In genomic region chr16:85377388-85378144, GRCh38 we compare ENCODE assay signal across 1 cellular context.
A peak's percentile ranks its signal among the peaks of the same experiment; 100 is the strongest.
TF ChIP-seq lines count a peak whose summit lies in the region.

No MANE protein-coding gene starts in this region.

TF ChIP-seq in K562, 482 proteins besides CTCF, POLR2A, EP300 and RAD21 (continued from another document and continues in another):
- TF ChIP-seq IRF1 (CRISPR knock-in tag; IDR thresholded peaks at IDR 0.05; ENCODE audit: borderline replicate concordance) (no peak), PHB (CRISPR knock-in tag; IDR thresholded peaks at IDR 0.05) (no peak), MEF2A (IDR thresholded peaks at IDR 0.05; ENCODE audit: control insufficient read depth, low read depth, low read length) (no peak), CEBPZ (IDR thresholded peaks at IDR 0.05; ENCODE audit: borderline replicate concordance, low read depth, low read length) (no peak), TARDBP (IDR thresholded peaks at IDR 0.05) (peak; percentile 42; the same call in 1 of the 2 replicates), HMBOX1 (IDR thresholded peaks at IDR 0.05) (no peak), CHD7 (IDR thresholded peaks at IDR 0.05; ENCODE audit: low read depth, low read length) (no peak), MBD2 (IDR thresholded peaks at IDR 0.05; ENCODE audit: borderline replicate concordance, low read depth) (peak; percentile 30), THRAP3 (IDR thresholded peaks at IDR 0.05; ENCODE audit: borderline replicate concordance) (no peak), EGR1 (conservative IDR thresholded peaks at IDR 0.05) (no peak), NELFE (IDR thresholded peaks at IDR 0.05; ENCODE audit: insufficient read depth, insufficient read length) (no peak), DEAF1 (CRISPR knock-in tag; IDR thresholded peaks at IDR 0.05) (no peak), CBX2 (IDR thresholded peaks at IDR 0.05; ENCODE audit: insufficient read depth, low read length, poor library complexity, severe bottlenecking) (no peak), SIN3A (IDR thresholded peaks at IDR 0.05; ENCODE audit: borderline replicate concordance in 2 of 2, control insufficient read depth in 1 of 2, low read depth in 2 of 2, low read length in 2 of 2) (0 out of 4 replicates have a peak, but pooled peaks of 1 of the 2 experiments have one; percentile 13), TEAD1 (CRISPR knock-in tag; IDR thresholded peaks at IDR 0.05) (0 out of 4 replicates have a peak, but pooled peaks of 1 of the 2 experiments have one; percentile 32), MLLT1 (IDR thresholded peaks at IDR 0.05) (peak in 1 of 2 experiments; percentile 91; a peak in 2 of 4 replicates), GATA2 (CRISPR knock-in tag; IDR thresholded peaks at IDR 0.05) (peak; percentile 92), CSDE1 (IDR thresholded peaks at IDR 0.05) (no peak), TRIM25 (IDR thresholded peaks at IDR 0.05; ENCODE audit: borderline replicate concordance) (no peak), ADNP (tag; IDR thresholded peaks at IDR 0.05) (no peak), ZNF717 (CRISPR knock-in tag; IDR thresholded peaks at IDR 0.05) (no peak), THRA (IDR thresholded peaks at IDR 0.05) (no peak), ZNF324 (CRISPR knock-in tag; IDR thresholded peaks at IDR 0.05) (peak; percentile 24; the same call in 1 of the 2 replicates), COPS2 (conservative IDR thresholded peaks at IDR 0.05) (no peak), ZNF778 (CRISPR knock-in tag; IDR thresholded peaks at IDR 0.05) (no peak), KDM1A (IDR thresholded peaks at IDR 0.05) (peak; percentile 80 to 86), NONO (IDR thresholded peaks at IDR 0.05; ENCODE audit: low read depth in 2 of 2, low read length in 1 of 2) (0 out of 4 replicates have a peak, but pooled peaks of 1 of the 2 experiments have one; percentile 18), RBM15 (IDR thresholded peaks at IDR 0.05; ENCODE audit: insufficient read depth, low read length) (no peak), BHLHE40 (IDR thresholded peaks at IDR 0.05; ENCODE audit: low read length) (peak; percentile 57; the same call in 1 of the 2 replicates), ZNF75A (CRISPR knock-in tag; IDR thresholded peaks at IDR 0.05) (no peak), MLX (CRISPR knock-in tag; conservative IDR thresholded peaks at IDR 0.05) (no peak), CCNT2 (IDR thresholded peaks at IDR 0.05; ENCODE audit: borderline replicate concordance, extremely low read depth, insufficient read length, low read depth, low read length) (peak; percentile 81), MAFG (tag; conservative IDR thresholded peaks at IDR 0.05) (no peak)
